ENCODE assay signal across 29 cellular contexts in genomic region chr7:142470336-142470830, GRCh38.
DNase-seq lines count a peak whose midpoint lies in the region; ATAC-seq and TF ChIP-seq lines count a peak whose summit lies in the region.
"Had no signal": no experiment of that assay in that cellular context is flagged by ENCODE, and none has a peak within 500 bp of the region (broad histone marks: within the 10 kb centered on the region; RNA-seq: fewer than 3 reads in every experiment).

No MANE protein-coding gene starts in this region.

- no peak overlapping the region for H3K9ac ChIP-seq in BLaER1
- no peak overlapping the region for H3K9ac ChIP-seq in BLaER1 treated with 17β-estradiol and CSF1 and Interleukin-3, amounts not matched to agents 10 nM and 100 nM

- no peak for TF ChIP-seq CTCF in GM13976 (IDR thresholded peaks at IDR 0.05; ENCODE audit: borderline replicate concordance, control extremely low read depth, extremely low read depth, insufficient read depth, missing control alignments)

- H3K36me3 ChIP-seq in BLaER1, result no peaks in the 10 kb centered on the region
- H3K36me3 ChIP-seq in BLaER1 treated with 17β-estradiol and CSF1 and Interleukin-3, amounts not matched to agents 10 nM and 100 nM, result no peaks in the 10 kb centered on the region
- H3K36me3 ChIP-seq: ascending aorta, colonic mucosa, pancreas, WERI-Rb-1 had no signal

- no peak for TF ChIP-seq POLR2A in erythroblast (IDR thresholded peaks at IDR 0.05; ENCODE audit: low read length)

- no peaks in the 10 kb centered on the region for H4K20me1 ChIP-seq in BLaER1
- no peaks in the 10 kb centered on the region for H4K20me1 ChIP-seq in BLaER1 treated with 17β-estradiol and CSF1 and Interleukin-3, amounts not matched to agents 10 nM and 100 nM

- ATAC-seq in GM21447 (IDR thresholded peaks at IDR 0.05; ENCODE audit: unreplicated experiment) (no peak), HG02571 (IDR thresholded peaks at IDR 0.05; ENCODE audit: unreplicated experiment) (no peak)
- ATAC-seq: left lobe of liver; Panc1; SK-N-SH treated with all-trans-retinoic acid at 6 μM for 48 hours; stimulated activated naive B cell treated with anti-CD40 and anti-IgM and Interleukin-4, amounts not matched to agents 10 μg/mL and 1 μg/mL and 100 μg/mL, for 72 hours had no signal

- peak overlapping the region; percentile 59 for H3K4me2 ChIP-seq in BLaER1
- peak overlapping the region; percentile 45 to 71 (median 63); a peak in 16 of 22 replicates for H3K4me2 ChIP-seq in BLaER1 treated with 17β-estradiol and CSF1 and Interleukin-3, amounts not matched to agents 10 nM and 100 nM

- in situ Hi-C loops in GM13976 (cut with MboI; ENCODE audit: low sequenced_read_pairs, unreplicated experiment), result no loop called here

- H3K27me3 ChIP-seq in BLaER1, result no peaks in the 10 kb centered on the region
- H3K27me3 ChIP-seq in BLaER1 treated with 17β-estradiol and CSF1 and Interleukin-3, amounts not matched to agents 10 nM and 100 nM, result no peaks in the 10 kb centered on the region
- H3K27me3 ChIP-seq: ascending aorta, colonic mucosa, pancreas had no signal

- peaks cover 6% of the 10 kb centered on the region; the same call in 1 of the 2 replicates for H3K9me3 ChIP-seq in BLaER1
- peaks cover 0 to 8% (median 0%) of the 10 kb centered on the region in 11 experiments; a peak in 2 of 22 replicates for H3K9me3 ChIP-seq in BLaER1 treated with 17β-estradiol and CSF1 and Interleukin-3, amounts not matched to agents 10 nM and 100 nM (replicated peaks in 1 of 11)
- H3K9me3 ChIP-seq: ascending aorta, colonic mucosa, pancreas had no signal

- H3K4me3 ChIP-seq in BLaER1, result no peak overlapping the region
- no peak overlapping the region for H3K4me3 ChIP-seq in BLaER1 treated with 17β-estradiol and CSF1 and Interleukin-3, amounts not matched to agents 10 nM and 100 nM
- H3K4me3 ChIP-seq: ascending aorta, colonic mucosa, pancreas had no signal

- DNase-seq in OCI-M1 (lab: John Stamatoyannopoulos, UW), result peak; percentile 20
- peak; percentile 22 to 36 for DNase-seq in erythroblast (lab: John Stamatoyannopoulos, UW)
- no peak for DNase-seq in KG1 (lab: John Stamatoyannopoulos, UW)
- no peak for DNase-seq in GM13976 (ENCODE audit: low spot score)
- DNase-seq: activated CD4-positive, alpha-beta T cell treated with anti-CD3 and anti-CD28 coated beads for 4 hours; activated naive CD4-positive, alpha-beta T cell treated with anti-CD3 and anti-CD28 coated beads for 36 hours; activated T-cell treated with anti-CD3 and anti-CD28 coated beads, Interleukin-2, amount 50 U/mL, for 1 hour; C1 segment of cervical spinal cord; Calu3; colonic mucosa; DMS79; effector CD4-positive, alpha-beta T cell; immature natural killer cell; NCI-H1436; NCI-H2081; NCI-H524 treated with DMSO at 0.1 percent for 48 hours; pancreas; Right ventricle myocardium superior; stimulated activated naive B cell treated with anti-CD40 and anti-IgM and Interleukin-4, amounts not matched to agents 10 μg/mL and 1 μg/mL and 100 μg/mL, for 72 hours; WERI-Rb-1 had no signal

- peaks cover 61% of the 10 kb centered on the region for H3K4me1 ChIP-seq in BLaER1
- H3K4me1 ChIP-seq in BLaER1 treated with 17β-estradiol and CSF1 and Interleukin-3, amounts not matched to agents 10 nM and 100 nM, result peaks cover 26 to 58% (median 50%) of the 10 kb centered on the region in 10 experiments
- H3K4me1 ChIP-seq: ascending aorta, colonic mucosa, pancreas had no signal

- 0 out of 2 replicates have a peak overlapping the region, but pooled peaks have one; percentile 30 for H3K27ac ChIP-seq in BLaER1
- H3K27ac ChIP-seq in BLaER1 treated with 17β-estradiol and CSF1 and Interleukin-3, amounts not matched to agents 10 nM and 100 nM, result peak overlapping the region in 6 of 11 experiments; percentile 7 to 48 (median 32); a peak in 4 of 22 replicates
- H3K27ac ChIP-seq: ascending aorta, colonic mucosa, epithelial cell of prostate, pancreas, WERI-Rb-1 had no signal

Comparison
In these comparisons a context has a peak if more than half of its experiments do, and no peak if none do; other contexts are left out.
1. DNase-seq: peak in OCI-M1 (single experiment) and erythroblast (2 of 2); none in KG1 (single experiment) and GM13976 (single experiment).